In genomic region chr5:102866315-102866693, GRCh38 we compare ENCODE assay signal across 8 cellular contexts.
DNase-seq lines count a peak whose midpoint lies in the region; ATAC-seq and TF ChIP-seq lines count a peak whose summit lies in the region.

No MANE protein-coding gene starts in this region.

- H3K36me3 ChIP-seq in SK-N-MC (ENCODE audit: insufficient read depth, low read length) (no peaks in the 10 kb centered on the region), parathyroid adenoma (ENCODE audit: control insufficient read depth, insufficient read depth, low read length) (no peaks in the 10 kb centered on the region), OCI-LY7 (ENCODE audit: insufficient read depth, low read length) (no peaks in the 10 kb centered on the region)

- intact Hi-C loops in OCI-LY7 (cut with micrococcal nuclease; ENCODE audit: unreplicated experiment), result no loop called here

- H3K9me3 ChIP-seq in SK-N-MC (ENCODE audit: low read depth, low read length) (no peaks in the 10 kb centered on the region), parathyroid adenoma (ENCODE audit: control insufficient read depth, low read length) (no peaks in the 10 kb centered on the region), OCI-LY7 (ENCODE audit: low read length) (no peaks in the 10 kb centered on the region)

- H3K4me2 ChIP-seq in parathyroid adenoma (ENCODE audit: low read length) (peak overlapping the region; percentile 90), OCI-LY7 (ENCODE audit: low read length) (no peak overlapping the region)

- peaks cover 30% of the 10 kb centered on the region for H3K27me3 Mint-ChIP-seq in T-helper 2 cell treated with Interferon-gamma antibody and Interleukin-4, amounts not matched to agents 5 μg/mL and 100 μg/mL, for 36 hours (ENCODE audit: low read depth)

- H3K9ac ChIP-seq in SK-N-MC (ENCODE audit: insufficient read length) (peak overlapping the region; percentile 54), parathyroid adenoma (peak overlapping the region; percentile 20)

- H3K4me3 ChIP-seq in SK-N-MC (peak overlapping the region; percentile 78), fibroblast of pulmonary artery (replicated peaks; ENCODE audit: low read depth, low read length) (peak overlapping the region; percentile 67), parathyroid adenoma (ENCODE audit: low read depth, low read length) (peak overlapping the region; percentile 78), OCI-LY7 (ENCODE audit: low read depth, low read length, poor library complexity, severe bottlenecking) (no peak overlapping the region)

- H3K4me1 ChIP-seq in parathyroid adenoma (peaks cover 9% of the 10 kb centered on the region), OCI-LY7 (ENCODE audit: insufficient read depth, low read length, poor library complexity, severe bottlenecking) (no peaks in the 10 kb centered on the region)

- POLR2A ChIA-PET in OCI-LY7 (lab: Charles Lee), result no interaction called here

- H3K27ac ChIP-seq in SK-N-MC (no peak overlapping the region), parathyroid adenoma (peak overlapping the region; percentile 72), OCI-LY7 (ENCODE audit: low read depth, low read length, poor library complexity, severe bottlenecking) (no peak overlapping the region)

- H2AFZ ChIP-seq in parathyroid adenoma (peak overlapping the region; percentile 74), OCI-LY7 (ENCODE audit: low read length) (no peak overlapping the region)

- no peaks in the 10 kb centered on the region for H3K79me2 ChIP-seq in parathyroid adenoma
- H3K79me2 ChIP-seq in OCI-LY7 (ENCODE audit: insufficient read depth, low read depth, low read length), result no peaks in the 10 kb centered on the region

- ATAC-seq in GM21529 (IDR thresholded peaks at IDR 0.05; ENCODE audit: unreplicated experiment) (no peak), HG03159 (IDR thresholded peaks at IDR 0.05; ENCODE audit: unreplicated experiment) (no peak)

- H4K20me1 ChIP-seq in OCI-LY7 (ENCODE audit: insufficient read depth, low read length), result no peaks in the 10 kb centered on the region

- no TSS peak for BruUV-seq in OCI-LY7 (replicated peaks; lab: Mats Ljungman, UMichigan)

- peak overlapping the region; percentile 73 for H3K4me3 Mint-ChIP-seq in T-helper 2 cell treated with Interferon-gamma antibody and Interleukin-4, amounts not matched to agents 5 μg/mL and 100 μg/mL, for 36 hours

- no peaks in the 10 kb centered on the region for H3K9me2 ChIP-seq in OCI-LY7 (ENCODE audit: insufficient read depth, low read length)

- CTCF ChIA-PET in OCI-LY7 (lab: Charles Lee; ENCODE audit: unreplicated experiment), result no interaction called here

- peaks cover 10% of the 10 kb centered on the region for H3K4me1 Mint-ChIP-seq in T-helper 2 cell treated with Interferon-gamma antibody and Interleukin-4, amounts not matched to agents 5 μg/mL and 100 μg/mL, for 36 hours (ENCODE audit: low read depth)

- H3K36me3 Mint-ChIP-seq in T-helper 2 cell treated with Interferon-gamma antibody and Interleukin-4, amounts not matched to agents 5 μg/mL and 100 μg/mL, for 36 hours (ENCODE audit: low read depth), result peaks cover 11% of the 10 kb centered on the region

- no peaks in the 10 kb centered on the region for H3K9me3 Mint-ChIP-seq in T-helper 2 cell treated with Interferon-gamma antibody and Interleukin-4, amounts not matched to agents 5 μg/mL and 100 μg/mL, for 36 hours

- no peak overlapping the region for H3K27ac Mint-ChIP-seq in T-helper 2 cell treated with Interferon-gamma antibody and Interleukin-4, amounts not matched to agents 5 μg/mL and 100 μg/mL, for 36 hours

- no peaks in the 10 kb centered on the region for H3K27me3 ChIP-seq in parathyroid adenoma (ENCODE audit: control insufficient read depth, insufficient read depth, low read length)

- no peak for DNase-seq in T-helper 2 cell treated with Interferon-gamma antibody and Interleukin-4, amounts not matched to agents 5 μg/mL and 100 μg/mL, for 36 hours (ENCODE audit: low spot score)
- DNase-seq in T-helper 2 cell, result no peak
- no peak for DNase-seq in SK-N-MC (ENCODE audit: low read depth, low spot score)
- DNase-seq in fibroblast of pulmonary artery (ENCODE audit: low read depth), result peak; percentile 42
- DNase-seq in OCI-LY7 (ENCODE audit: low spot score), result no peak

- TF ChIP-seq CTCF in fibroblast of pulmonary artery (IDR thresholded peaks at IDR 0.05; ENCODE audit: low read length, missing control alignments) (no peak), parathyroid adenoma (IDR thresholded peaks at IDR 0.05) (no peak), OCI-LY7 (conservative IDR thresholded peaks at IDR 0.05; ENCODE audit: low read length) (no peak)
